In genomic region chr2:113314174-113314573, GRCh38 we compare ENCODE assay signal across 1 cellular context. TPM values are rescaled to one million over a fixed set of nuclear protein-coding genes. Genes with fewer than 3 reads are reported as not detected.
"Had no signal": no experiment of that assay in that cellular context is flagged by ENCODE, and none has a peak within 500 bp of the region (broad histone marks: within the 10 kb centered on the region; RNA-seq: fewer than 3 reads in every experiment).

No MANE protein-coding gene starts in this region.

RNA-seq across cellular contexts. Expression of gene PAX8, which starts 35.5 kb away (rescaled TPM):
- total RNA-seq: cardiac muscle cell had no signal
- polyA plus RNA-seq: cardiac muscle cell had no signal
